9 cellular contexts compared by ENCODE assay signal in the genomic region with DNA sequence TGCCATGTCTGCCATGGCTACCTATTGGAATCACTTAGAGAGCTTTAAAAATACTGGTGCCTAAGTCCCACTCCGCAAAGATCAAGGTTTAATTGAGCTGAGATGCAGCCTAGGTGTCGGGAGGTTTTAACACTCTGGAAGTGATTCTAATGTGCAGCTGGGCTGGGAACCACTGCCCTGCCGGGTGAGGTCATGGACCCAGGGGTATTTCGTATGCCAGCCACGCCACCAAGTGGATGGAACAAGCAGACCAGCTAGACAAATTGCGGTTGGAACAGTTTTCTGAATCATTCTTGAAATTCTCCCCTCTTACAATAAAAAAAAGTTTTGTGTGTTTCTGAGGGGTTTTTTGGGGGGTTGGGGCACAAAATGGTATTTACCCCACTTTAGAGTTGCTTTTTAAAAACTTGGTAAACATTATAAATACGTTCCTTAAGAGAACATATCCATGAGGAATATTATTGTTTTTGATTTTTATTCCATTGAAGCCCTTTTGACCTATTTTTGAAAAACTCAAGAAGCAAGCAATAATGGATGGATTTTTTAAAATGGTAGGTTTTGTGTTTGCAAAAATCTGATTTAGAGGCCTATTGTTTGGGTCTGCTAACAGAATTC.
DNase-seq lines count a peak whose midpoint lies in the region; ATAC-seq and TF ChIP-seq lines count a peak whose summit lies in the region.
"Had no signal": no experiment of that assay in that cellular context is flagged by ENCODE, and none has a peak within 500 bp of the region (broad histone marks: within the 10 kb centered on the region; RNA-seq: fewer than 3 reads in every experiment).

No MANE protein-coding gene starts in this region.

- intact Hi-C loops in vagina (cut with DNase I), result no loop called here

- DNase-seq in DMS53 treated with DMSO at 0.1 percent for 48 hours (lab: John Stamatoyannopoulos, UW; ENCODE audit: unreplicated experiment) (peak; percentile 44), GM20000 (ENCODE audit: low spot score) (peak; percentile 75), HK-2 (ENCODE audit: unreplicated experiment) (peak; percentile 60), glomerular visceral epithelial cell (ENCODE audit: extremely low spot score) (peak; percentile 66), progenitor cell of endocrine pancreas (ENCODE audit: low spot score, unreplicated experiment) (peak; percentile 49), vagina (ENCODE audit: extremely low spot score in 2 of 2) (no peak)

- H3K27ac ChIP-seq in OCI-LY1 (ENCODE audit: low read depth, low read length, poor library complexity, severe bottlenecking), result no peak overlapping the region
- no peak overlapping the region for H3K27ac ChIP-seq in vagina

- H3K4me1 ChIP-seq in OCI-LY1 (ENCODE audit: insufficient read depth, low read length, severe bottlenecking), result peaks cover 8% of the 10 kb centered on the region
- H3K4me1 ChIP-seq in vagina, result no peaks in the 10 kb centered on the region

- H4K20me1 ChIP-seq in OCI-LY1 (ENCODE audit: insufficient read depth, low read length), result no peaks in the 10 kb centered on the region

- H3K4me3 ChIP-seq in OCI-LY1 (ENCODE audit: low read depth, low read length, poor library complexity, severe bottlenecking), result no peak overlapping the region
- no peak overlapping the region for H3K4me3 ChIP-seq in vagina

- H3K4me3 Mint-ChIP-seq in activated T-helper 17 cell treated with anti-CD3 and anti-CD28 coated beads, Interleukin-2, amount 50 U/mL, for 72 hours, result peak overlapping the region; percentile 9
- H3K4me3 Mint-ChIP-seq in progenitor cell of endocrine pancreas (ENCODE audit: low read depth), result no peak overlapping the region
- H3K4me3 Mint-ChIP-seq: activated naive CD4-positive, alpha-beta T cell treated with anti-CD3 and anti-CD28 coated beads, Interleukin-2, amount 50 U/mL, for 24 hours had no signal

- H3K4me2 ChIP-seq in OCI-LY1 (ENCODE audit: low read length), result no peak overlapping the region; the same call in 1 of the 2 replicates

- H3K27ac Mint-ChIP-seq in activated T-helper 17 cell treated with anti-CD3 and anti-CD28 coated beads, Interleukin-2, amount 50 U/mL, for 72 hours, result peak overlapping the region; percentile 15
- H3K27ac Mint-ChIP-seq in progenitor cell of endocrine pancreas, result no peak overlapping the region
- H3K27ac Mint-ChIP-seq: activated naive CD4-positive, alpha-beta T cell treated with anti-CD3 and anti-CD28 coated beads, Interleukin-2, amount 50 U/mL, for 24 hours had no signal

- no peaks in the 10 kb centered on the region for H3K9me2 ChIP-seq in OCI-LY1 (ENCODE audit: low read depth, low read length)

- no peaks in the 10 kb centered on the region for H3K36me3 Mint-ChIP-seq in activated T-helper 17 cell treated with anti-CD3 and anti-CD28 coated beads, Interleukin-2, amount 50 U/mL, for 72 hours (ENCODE audit: low read depth)
- no peaks in the 10 kb centered on the region for H3K36me3 Mint-ChIP-seq in progenitor cell of endocrine pancreas (ENCODE audit: insufficient read depth)
- H3K36me3 Mint-ChIP-seq: activated naive CD4-positive, alpha-beta T cell treated with anti-CD3 and anti-CD28 coated beads, Interleukin-2, amount 50 U/mL, for 24 hours had no signal

- no peaks in the 10 kb centered on the region for H3F3A ChIP-seq in OCI-LY1 (ENCODE audit: insufficient read depth, low read length)

- peaks cover 11% of the 10 kb centered on the region for H3K4me1 Mint-ChIP-seq in activated T-helper 17 cell treated with anti-CD3 and anti-CD28 coated beads, Interleukin-2, amount 50 U/mL, for 72 hours
- H3K4me1 Mint-ChIP-seq in progenitor cell of endocrine pancreas (ENCODE audit: low read depth), result peaks cover 1% of the 10 kb centered on the region

- H3K79me2 ChIP-seq in OCI-LY1 (ENCODE audit: insufficient read depth, low read length), result no peaks in the 10 kb centered on the region

- H2AFZ ChIP-seq in OCI-LY1 (ENCODE audit: low read length), result no peak overlapping the region

- TF ChIP-seq CTCF in GM20000 (IDR thresholded peaks at IDR 0.05; ENCODE audit: extremely low read depth, missing control alignments) (peak; percentile 60), OCI-LY1 (IDR thresholded peaks at IDR 0.05; ENCODE audit: low read length) (peak; percentile 90), progenitor cell of endocrine pancreas (IDR thresholded peaks at IDR 0.05; ENCODE audit: unreplicated experiment) (peak; percentile 85), vagina (IDR thresholded peaks at IDR 0.05) (peak in 1 of 3 experiments; percentile 29)

- H3K36me3 ChIP-seq in OCI-LY1 (ENCODE audit: insufficient read depth, low read length) (no peaks in the 10 kb centered on the region), vagina (no peaks in the 10 kb centered on the region)

- no peaks in the 10 kb centered on the region for H3K9me3 ChIP-seq in OCI-LY1 (ENCODE audit: low read length)
- no peaks in the 10 kb centered on the region for H3K9me3 ChIP-seq in vagina

- ATAC-seq in activated T-helper 17 cell treated with anti-CD3 and anti-CD28 coated beads, Interleukin-2, amount 50 U/mL, for 72 hours (replicated peaks), result peak; percentile 92

- no peaks in the 10 kb centered on the region for H3K9me3 Mint-ChIP-seq in activated T-helper 17 cell treated with anti-CD3 and anti-CD28 coated beads, Interleukin-2, amount 50 U/mL, for 72 hours
- no peaks in the 10 kb centered on the region for H3K9me3 Mint-ChIP-seq in progenitor cell of endocrine pancreas (ENCODE audit: low read depth)
- H3K9me3 Mint-ChIP-seq: activated naive CD4-positive, alpha-beta T cell treated with anti-CD3 and anti-CD28 coated beads, Interleukin-2, amount 50 U/mL, for 24 hours had no signal

- no peak overlapping the region for H3K9ac ChIP-seq in OCI-LY1 (ENCODE audit: low read length)

- TF ChIP-seq POLR2A in vagina (IDR thresholded peaks at IDR 0.05), result no peak

- H3K27me3 ChIP-seq in OCI-LY1 (ENCODE audit: insufficient read depth, low read length), result no peaks in the 10 kb centered on the region
- H3K27me3 ChIP-seq in vagina, result no peaks in the 10 kb centered on the region

- no peaks in the 10 kb centered on the region for H3K27me3 Mint-ChIP-seq in activated T-helper 17 cell treated with anti-CD3 and anti-CD28 coated beads, Interleukin-2, amount 50 U/mL, for 72 hours
- H3K27me3 Mint-ChIP-seq in progenitor cell of endocrine pancreas, result peaks cover 5% of the 10 kb centered on the region

Comparison
In these comparisons a context has a peak if more than half of its experiments do, and no peak if none do; other contexts are left out.
1. DNase-seq: peak in DMS53 treated with DMSO at 0.1 percent for 48 hours (single experiment), GM20000 (single experiment), HK-2 (single experiment), glomerular visceral epithelial cell (single experiment) and progenitor cell of endocrine pancreas (single experiment); none in vagina (0 of 2).